ENCODE assay signal across 1 cellular context in the genomic region with DNA sequence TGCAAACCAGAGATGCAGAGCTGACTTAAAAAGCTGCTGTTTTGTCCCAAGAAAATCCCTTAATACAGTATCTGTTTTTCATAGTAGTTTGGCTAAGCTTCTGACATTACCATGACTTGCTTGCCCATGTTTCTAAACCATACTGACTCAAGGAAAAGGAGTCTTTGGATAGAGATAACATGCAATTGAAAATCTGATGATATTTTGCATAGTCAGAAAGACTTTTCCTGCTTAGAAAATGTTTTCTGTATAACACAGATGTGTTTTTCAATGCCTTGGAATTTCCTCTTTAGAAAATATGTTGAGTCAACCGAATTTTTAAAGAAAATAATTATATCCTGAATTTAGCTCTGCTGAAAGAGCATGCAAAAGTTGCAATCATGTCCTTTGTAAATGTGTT.
TF ChIP-seq lines count a peak whose summit lies in the region.

No MANE protein-coding gene starts in this region.

TF ChIP-seq in IMR-90, 13 proteins besides CTCF, POLR2A, EP300 and RAD21:
- TF ChIP-seq MAFK (IDR thresholded peaks at IDR 0.05; ENCODE audit: low read depth, low read length): peak; percentile 66
- TF ChIP-seq RFX5 (IDR thresholded peaks at IDR 0.05; ENCODE audit: low read depth, low read length): no peak
